ENCODE assay signal across 8 cellular contexts in genomic region chr19:17292301-17293074, GRCh38. TPM values are rescaled to one million over a fixed set of nuclear protein-coding genes. Genes with fewer than 3 reads are reported as not detected.
DNase-seq lines count a peak whose midpoint lies in the region; ATAC-seq and TF ChIP-seq lines count a peak whose summit lies in the region.

No MANE protein-coding gene starts in this region.

- ATAC-seq in GM19324 (IDR thresholded peaks at IDR 0.05; ENCODE audit: low FRiP score, unreplicated experiment), result peak; percentile 68
- peak; percentile 96 for ATAC-seq in activated naive CD8-positive, alpha-beta T cell treated with anti-CD3 and anti-CD28 coated beads, Interleukin-2, amount 10 ng/mL, durations not matched to agents 7 days and 5 days (ENCODE audit: low read depth)
- ATAC-seq in heart right ventricle, result peak; percentile 83 to 94 (median 90)

- TF ChIP-seq CTCF in heart right ventricle (IDR thresholded peaks at IDR 0.05), result peak; percentile 32 to 76 (median 67)

- H3K4me3 ChIP-seq in heart right ventricle (peak overlapping the region; percentile 16 to 70 (median 60)), rectal smooth muscle tissue (ENCODE audit: low read length) (peak overlapping the region; percentile 78)

- H3K36me3 ChIP-seq in heart right ventricle, result peaks cover 0 to 15% (median 0%) of the 10 kb centered on the region in 9 donors
- H3K36me3 ChIP-seq in rectal smooth muscle tissue (ENCODE audit: control insufficient read depth, insufficient read depth, low read length), result no peaks in the 10 kb centered on the region

- DNase-seq in CD1c-positive myeloid dendritic cell (ENCODE audit: extremely low spot score), result peak; percentile 87
- DNase-seq in HPDE6-E6E7 (ENCODE audit: extremely low spot score), result peak; percentile 97
- peak; percentile 92 for DNase-seq in SW480 (ENCODE audit: low spot score)
- DNase-seq in activated naive CD8-positive, alpha-beta T cell treated with anti-CD3 and anti-CD28 coated beads, Interleukin-2, amount 10 ng/mL, durations not matched to agents 7 days and 5 days, result peak; percentile 94
- peak; percentile 72 to 73 for DNase-seq in heart right ventricle
- DNase-seq in NCI-H2081 (lab: John Stamatoyannopoulos, UW), result no peak

- no peaks in the 10 kb centered on the region for H3K36me3 Mint-ChIP-seq in activated naive CD8-positive, alpha-beta T cell treated with anti-CD3 and anti-CD28 coated beads, Interleukin-2, amount 10 ng/mL, durations not matched to agents 7 days and 5 days

- no peaks in the 10 kb centered on the region for H3K9me3 Mint-ChIP-seq in activated naive CD8-positive, alpha-beta T cell treated with anti-CD3 and anti-CD28 coated beads, Interleukin-2, amount 10 ng/mL, durations not matched to agents 7 days and 5 days

- H3K9ac ChIP-seq in rectal smooth muscle tissue (ENCODE audit: low read length), result no peak overlapping the region

- H3K4me1 Mint-ChIP-seq in activated naive CD8-positive, alpha-beta T cell treated with anti-CD3 and anti-CD28 coated beads, Interleukin-2, amount 10 ng/mL, durations not matched to agents 7 days and 5 days, result peaks cover 10% of the 10 kb centered on the region

- H3K4me3 Mint-ChIP-seq in activated naive CD8-positive, alpha-beta T cell treated with anti-CD3 and anti-CD28 coated beads, Interleukin-2, amount 10 ng/mL, durations not matched to agents 7 days and 5 days, result peak overlapping the region; percentile 85

- POLR2A ChIA-PET in activated naive CD8-positive, alpha-beta T cell treated with anti-CD3 and anti-CD28 coated beads, Interleukin-2, amount 10 ng/mL, durations not matched to agents 7 days and 5 days (lab: Charles Lee), result interaction anchor here (0.6 to 2.9 kb wide), 10 partner anchors 11 to 398 kb away, joined by 3 to 14 read pairs (median 4); partner anchors contain the start of genes ANKLE1, ANO8, BST2 and DDA1

- 9 to 15% methylated on average over 46 of the region's 46 CpGs for WGBS in heart right ventricle, 2 donors

- peak overlapping the region in 8 of 10 donors; percentile 10 to 58 (median 43) for H3K27ac ChIP-seq in heart right ventricle
- H3K27ac ChIP-seq in rectal smooth muscle tissue (ENCODE audit: low read depth, low read length), result peak overlapping the region; percentile 66

- peak overlapping the region; percentile 74 for H3K27ac Mint-ChIP-seq in activated naive CD8-positive, alpha-beta T cell treated with anti-CD3 and anti-CD28 coated beads, Interleukin-2, amount 10 ng/mL, durations not matched to agents 7 days and 5 days

- peaks cover 0 to 18% (median 0%) of the 10 kb centered on the region in 9 donors for H3K4me1 ChIP-seq in heart right ventricle
- no peaks in the 10 kb centered on the region for H3K4me1 ChIP-seq in rectal smooth muscle tissue (ENCODE audit: control insufficient read depth, insufficient read depth, low read length)

- intact Hi-C loops in heart right ventricle (cut with DNase I), result loop anchor here in 8 of 10 donors (2.0 to 10.0 kb wide), 4 partner anchors 92 to 100 kb away; partner anchors contain the start of gene CCDC194 (in 2 of the 8)

- H3K27me3 ChIP-seq in heart right ventricle (peaks cover 0 to 4% (median 0%) of the 10 kb centered on the region in 7 donors), rectal smooth muscle tissue (ENCODE audit: control insufficient read depth, insufficient read depth, low read length) (no peaks in the 10 kb centered on the region)

- H3K27me3 Mint-ChIP-seq in activated naive CD8-positive, alpha-beta T cell treated with anti-CD3 and anti-CD28 coated beads, Interleukin-2, amount 10 ng/mL, durations not matched to agents 7 days and 5 days, result no peaks in the 10 kb centered on the region

- H3K9me3 ChIP-seq in heart right ventricle, result no peaks in the 10 kb centered on the region

RNA-seq across cellular contexts. Expression of gene ABHD8, which starts 10.7 kb away (rescaled TPM):
- 10 to 100 TPM; 12.4 to 12.9 TPM for total RNA-seq in activated naive CD8-positive, alpha-beta T cell treated with anti-CD3 and anti-CD28 coated beads, Interleukin-2, amount 10 ng/mL, durations not matched to agents 7 days and 5 days
- 10 to 100 TPM in 2 of 10 donors, 1 to 10 TPM in 8; 6.0 to 16.9 (median 7.9) TPM for total RNA-seq in heart right ventricle
- 10 to 100 TPM in 1 of 2 donors, 1 to 10 TPM in 1; 8.7 to 16.6 TPM for polyA plus RNA-seq in heart right ventricle

RNA-seq across cellular contexts. Expression of gene ANKLE1, which starts 10.8 kb away (rescaled TPM):
- total RNA-seq in activated naive CD8-positive, alpha-beta T cell treated with anti-CD3 and anti-CD28 coated beads, Interleukin-2, amount 10 ng/mL, durations not matched to agents 7 days and 5 days, result 1 to 10 TPM; 5.7 to 5.8 TPM
- total RNA-seq in heart right ventricle, result under 1 TPM in 8 of 10 donors, not detected in 2; 0.09 to 0.85 (median 0.22) TPM
- polyA plus RNA-seq in heart right ventricle, result under 1 TPM; 0.15 to 0.20 TPM

RNA-seq across cellular contexts. Expression of gene MRPL34, which starts 13.2 kb away (rescaled TPM):
- total RNA-seq in activated naive CD8-positive, alpha-beta T cell treated with anti-CD3 and anti-CD28 coated beads, Interleukin-2, amount 10 ng/mL, durations not matched to agents 7 days and 5 days, result 10 to 100 TPM; 88.0 to 92.8 TPM
- 100 to 1,000 TPM; 122 to 259 (median 151) TPM for total RNA-seq in heart right ventricle
- 100 to 1,000 TPM; 157 to 301 TPM for polyA plus RNA-seq in heart right ventricle

RNA-seq across cellular contexts. Expression of gene DDA1, which starts 16.9 kb away (rescaled TPM):
- total RNA-seq in activated naive CD8-positive, alpha-beta T cell treated with anti-CD3 and anti-CD28 coated beads, Interleukin-2, amount 10 ng/mL, durations not matched to agents 7 days and 5 days, result 10 to 100 TPM; 44.1 to 46.7 TPM
- total RNA-seq in heart right ventricle, result 10 to 100 TPM; 24.0 to 39.7 (median 34.7) TPM
- polyA plus RNA-seq in heart right ventricle, result 10 to 100 TPM; 20.4 to 85.7 TPM

RNA-seq across cellular contexts. Expression of gene BABAM1, which starts 25.2 kb away (rescaled TPM):
- 100 to 1,000 TPM; 104 to 112 TPM for total RNA-seq in activated naive CD8-positive, alpha-beta T cell treated with anti-CD3 and anti-CD28 coated beads, Interleukin-2, amount 10 ng/mL, durations not matched to agents 7 days and 5 days
- total RNA-seq in heart right ventricle, result 10 to 100 TPM; 64.5 to 83.4 (median 74.4) TPM
- 10 to 100 TPM; 68.9 to 88.2 TPM for polyA plus RNA-seq in heart right ventricle

Comparison
In these comparisons a context has a peak if more than half of its experiments do, and no peak if none do; other contexts are left out.
1. DNase-seq: peak in CD1c-positive myeloid dendritic cell (single experiment), HPDE6-E6E7 (single experiment), SW480 (single experiment), activated naive CD8-positive, alpha-beta T cell treated with anti-CD3 and anti-CD28 coated beads, Interleukin-2, amount 10 ng/mL, durations not matched to agents 7 days and 5 days (single experiment) and heart right ventricle (2 of 2); none in NCI-H2081 (0 of 2).
2. Peak in every context shown above with its lines, with median percentiles within 50 percentile points of each other: ATAC-seq.